8 cellular contexts compared by ENCODE assay signal in genomic region chr5:127072861-127073846, GRCh38. TPM values are rescaled to one million over a fixed set of nuclear protein-coding genes. Genes with fewer than 3 reads are reported as not detected.
A peak's percentile ranks its signal among the peaks of the same experiment; 100 is the strongest.
DNase-seq lines count a peak whose midpoint lies in the region; ATAC-seq and TF ChIP-seq lines count a peak whose summit lies in the region.

Gene C5orf63, minus strand, starts transcription at chr5:127073502. Its CDS starts 14,507 bp downstream, at chr5:127058995.

- peak within 1 kb of the TSS; percentile 100 for H2AFZ ChIP-seq in OCI-LY7 (ENCODE audit: low read length)

- intact Hi-C loops in OCI-LY7 (cut with micrococcal nuclease; ENCODE audit: unreplicated experiment), result no loop called here
- intact Hi-C loops in activated T-helper 1 cell treated with anti-CD3 and anti-CD28 coated beads, Interleukin-12 subunit alpha, Interleukin-12 subunit beta, Interleukin-2, Interleukin-4 antibody, amounts not matched to agents 30 ng/mL and 10 ng/mL and 1 ng/mL, durations not matched to agents 14 hours and 24 hours and 36 hours (cut with micrococcal nuclease), result loop anchor here (1.0 to 5.0 kb wide), 5 partner anchors 43 to 221 kb away; partner anchors contain the start of gene MARCHF3

- peak within 1 kb of the TSS; percentile 76 for H3K4me2 ChIP-seq in OCI-LY7 (ENCODE audit: low read length)

- no peaks in the 10 kb centered on the region for H3K27me3 Mint-ChIP-seq in activated T-helper 1 cell treated with anti-CD3 and anti-CD28 coated beads, Interleukin-12 subunit alpha, Interleukin-12 subunit beta, Interleukin-2, Interleukin-4 antibody, amounts not matched to agents 30 ng/mL and 10 ng/mL and 1 ng/mL, durations not matched to agents 14 hours and 24 hours and 36 hours (ENCODE audit: insufficient read depth)
- no peaks in the 10 kb centered on the region for H3K27me3 Mint-ChIP-seq in progenitor cell of endocrine pancreas

- CTCF ChIA-PET in AG04450 (lab: Charles Lee) (interaction anchor here (0.6 to 1.5 kb wide), 8 partner anchors 15 to 419 kb away, joined by 3 to 7 read pairs (median 4); partner anchors contain the start of gene MARCHF3), OCI-LY7 (lab: Charles Lee; ENCODE audit: unreplicated experiment) (no interaction called here)

- no peaks in the 10 kb centered on the region for H3K36me3 ChIP-seq in OCI-LY7 (ENCODE audit: insufficient read depth, low read length)
- no peaks in the 10 kb centered on the region for H3K36me3 ChIP-seq in urinary bladder (ENCODE audit: insufficient read depth)

- no peaks in the 10 kb centered on the region for H4K20me1 ChIP-seq in OCI-LY7 (ENCODE audit: insufficient read depth, low read length)

- no peaks in the 10 kb centered on the region for H3K27me3 ChIP-seq in AG04450 (ENCODE audit: control insufficient read depth, insufficient read depth, low read length)

- no peak within 1 kb of the TSS for H3K27ac ChIP-seq in AG04450 (ENCODE audit: low read depth, low read length)
- no peak within 1 kb of the TSS for H3K27ac ChIP-seq in OCI-LY7 (ENCODE audit: low read depth, low read length, poor library complexity, severe bottlenecking)
- H3K27ac ChIP-seq in urinary bladder (ENCODE audit: low read depth), result no peak within 1 kb of the TSS

- TF ChIP-seq CTCF in AG04450 (IDR thresholded peaks at IDR 0.05; ENCODE audit: low read depth, low read length) (peak; percentile 18; the same call in 1 of the 2 replicates), OCI-LY7 (conservative IDR thresholded peaks at IDR 0.05; ENCODE audit: low read length) (no peak), fibroblast of the aortic adventitia (IDR thresholded peaks at IDR 0.05; ENCODE audit: insufficient read depth, low read length) (peak; percentile 25), progenitor cell of endocrine pancreas (IDR thresholded peaks at IDR 0.05; ENCODE audit: unreplicated experiment) (no peak)

- POLR2A ChIA-PET in AG04450 (lab: Yijun Ruan, JAX), result interaction anchor here (0.7 kb wide), 1 partner anchor 15 kb away, joined by 7 read pairs; no protein-coding TSS in a partner anchor
- POLR2A ChIA-PET in OCI-LY7 (lab: Charles Lee), result interaction anchor here (0.7 to 0.9 kb wide), 2 partner anchors 27 to 849 kb away, joined by 4 to 6 read pairs; no protein-coding TSS in a partner anchor

- no peaks in the 10 kb centered on the region for H3K79me2 ChIP-seq in OCI-LY7 (ENCODE audit: insufficient read depth, low read depth, low read length)

- no peaks in the 10 kb centered on the region for H3K9me2 ChIP-seq in OCI-LY7 (ENCODE audit: insufficient read depth, low read length)

- H3K4me1 Mint-ChIP-seq in activated T-helper 1 cell treated with anti-CD3 and anti-CD28 coated beads, Interleukin-12 subunit alpha, Interleukin-12 subunit beta, Interleukin-2, Interleukin-4 antibody, amounts not matched to agents 30 ng/mL and 10 ng/mL and 1 ng/mL, durations not matched to agents 14 hours and 24 hours and 36 hours (ENCODE audit: low read depth), result peaks cover 22% of the 10 kb centered on the region
- peaks cover 9% of the 10 kb centered on the region for H3K4me1 Mint-ChIP-seq in progenitor cell of endocrine pancreas (ENCODE audit: low read depth)

- H3K4me3 ChIP-seq in AG04450 (ENCODE audit: low read depth, low read length), result peak within 1 kb of the TSS; percentile 65
- H3K4me3 ChIP-seq in OCI-LY7 (ENCODE audit: low read depth, low read length, poor library complexity, severe bottlenecking), result peak within 1 kb of the TSS; percentile 70
- H3K4me3 ChIP-seq in fibroblast of the aortic adventitia (ENCODE audit: low read depth, low read length), result peak within 1 kb of the TSS; percentile 68
- H3K4me3 ChIP-seq in urinary bladder (ENCODE audit: low read depth, low read length), result peak within 1 kb of the TSS; percentile 50

- no peaks in the 10 kb centered on the region for H3K9me3 Mint-ChIP-seq in activated T-helper 1 cell treated with anti-CD3 and anti-CD28 coated beads, Interleukin-12 subunit alpha, Interleukin-12 subunit beta, Interleukin-2, Interleukin-4 antibody, amounts not matched to agents 30 ng/mL and 10 ng/mL and 1 ng/mL, durations not matched to agents 14 hours and 24 hours and 36 hours
- H3K9me3 Mint-ChIP-seq in progenitor cell of endocrine pancreas (ENCODE audit: low read depth), result peaks cover 6% of the 10 kb centered on the region

- H3K36me3 Mint-ChIP-seq in activated T-helper 1 cell treated with anti-CD3 and anti-CD28 coated beads, Interleukin-12 subunit alpha, Interleukin-12 subunit beta, Interleukin-2, Interleukin-4 antibody, amounts not matched to agents 30 ng/mL and 10 ng/mL and 1 ng/mL, durations not matched to agents 14 hours and 24 hours and 36 hours (ENCODE audit: low read depth), result peaks cover 8% of the 10 kb centered on the region
- no peaks in the 10 kb centered on the region for H3K36me3 Mint-ChIP-seq in progenitor cell of endocrine pancreas (ENCODE audit: insufficient read depth)

- peak; percentile 100 for ATAC-seq in GM19023 (IDR thresholded peaks at IDR 0.05; ENCODE audit: unreplicated experiment)
- peak; percentile 98 for ATAC-seq in HG03135 (IDR thresholded peaks at IDR 0.05; ENCODE audit: unreplicated experiment)

- peak within 1 kb of the TSS; percentile 92 for H3K4me3 Mint-ChIP-seq in activated T-helper 1 cell treated with anti-CD3 and anti-CD28 coated beads, Interleukin-12 subunit alpha, Interleukin-12 subunit beta, Interleukin-2, Interleukin-4 antibody, amounts not matched to agents 30 ng/mL and 10 ng/mL and 1 ng/mL, durations not matched to agents 14 hours and 24 hours and 36 hours
- H3K4me3 Mint-ChIP-seq in progenitor cell of endocrine pancreas (ENCODE audit: low read depth), result peak within 1 kb of the TSS; percentile 92

- peak within 1 kb of the TSS; percentile 88 for H3K27ac Mint-ChIP-seq in activated T-helper 1 cell treated with anti-CD3 and anti-CD28 coated beads, Interleukin-12 subunit alpha, Interleukin-12 subunit beta, Interleukin-2, Interleukin-4 antibody, amounts not matched to agents 30 ng/mL and 10 ng/mL and 1 ng/mL, durations not matched to agents 14 hours and 24 hours and 36 hours
- peak within 1 kb of the TSS; percentile 91 for H3K27ac Mint-ChIP-seq in progenitor cell of endocrine pancreas

- H3K4me1 ChIP-seq in OCI-LY7 (ENCODE audit: insufficient read depth, low read length, poor library complexity, severe bottlenecking) (peaks cover 10% of the 10 kb centered on the region), urinary bladder (ENCODE audit: insufficient read depth) (peaks cover 2% of the 10 kb centered on the region)

- DNase-seq in AG04450 (ENCODE audit: low read depth, low spot score), result no peak
- DNase-seq in OCI-LY7 (ENCODE audit: low spot score), result peak; percentile 82
- DNase-seq in activated T-helper 1 cell treated with anti-CD3 and anti-CD28 coated beads, Interleukin-12 subunit alpha, Interleukin-12 subunit beta, Interleukin-2, Interleukin-4 antibody, amounts not matched to agents 30 ng/mL and 10 ng/mL and 1 ng/mL, durations not matched to agents 14 hours and 24 hours and 36 hours (ENCODE audit: low spot score), result peak; percentile 66
- DNase-seq in fibroblast of the aortic adventitia (ENCODE audit: low read depth), result peak; percentile 30
- DNase-seq in progenitor cell of endocrine pancreas (ENCODE audit: low spot score, unreplicated experiment), result peak; percentile 39

- H3K9me3 ChIP-seq in AG04450 (ENCODE audit: control insufficient read depth, insufficient read depth, low read length), result no peaks in the 10 kb centered on the region; the same call in 1 of the 2 replicates
- H3K9me3 ChIP-seq in OCI-LY7 (ENCODE audit: low read length), result no peaks in the 10 kb centered on the region

- BruUV-seq in OCI-LY7 (replicated peaks; lab: Mats Ljungman, UMichigan), result no TSS peak

- 27% methylated on average over 56 of the region's 56 CpGs for WGBS in urinary bladder

RNA-seq across cellular contexts. Expression of gene C5orf63, which starts in this region (rescaled TPM):
- polyA plus RNA-seq in AG04450 (2011; rRNA removed), result 2.9 and 3.2 TPM in 2 replicates
- polyA minus RNA-seq in AG04450 (2011; rRNA and poly(A)+ RNA removed), result 1.0 and 1.1 TPM in 2 replicates
- 4.2 and 5.5 TPM in 2 replicates for total RNA-seq in OCI-LY7 (2014; rRNA removed; shearing (Covaris generic))
- 0.11 TPM in 1 of 2 replicates, not detected in the other for total RNA-seq in OCI-LY7 (2022)
- 4.0 and 7.0 TPM in 2 replicates for total RNA-seq in activated T-helper 1 cell treated with anti-CD3 and anti-CD28 coated beads, Interleukin-12 subunit alpha, Interleukin-12 subunit beta, Interleukin-2, Interleukin-4 antibody, amounts not matched to agents 30 ng/mL and 10 ng/mL and 1 ng/mL, durations not matched to agents 14 hours and 24 hours and 36 hours
- 4.0 and 6.3 TPM in 2 replicates for total RNA-seq in fibroblast of the aortic adventitia (ENCODE audit: low replicate concordance)
- total RNA-seq in progenitor cell of endocrine pancreas, result 9.1 and 9.9 TPM in 2 replicates
- total RNA-seq in urinary bladder, result 6.4 TPM
- polyA plus RNA-seq in urinary bladder, result 1.2 TPM

Comparison
In these comparisons a context has a peak if more than half of its experiments do, and no peak if none do; other contexts are left out.
1. CTCF ChIP-seq: peak in AG04450 (single experiment) and fibroblast of the aortic adventitia (single experiment); none in OCI-LY7 (single experiment) and progenitor cell of endocrine pancreas (single experiment).
2. Peak in every context shown above with its lines, with median percentiles within 50 percentile points of each other: H3K4me3 ChIP-seq.